ENCODE assay signal across 14 cellular contexts in genomic region chr19:43766755-43767043, GRCh38. TPM values are rescaled to one million over a fixed set of nuclear protein-coding genes. Genes with fewer than 3 reads are reported as not detected.
DNase-seq lines count a peak whose midpoint lies in the region; TF ChIP-seq lines count a peak whose summit lies in the region.
"Had no signal": no experiment of that assay in that cellular context is flagged by ENCODE, and none has a peak within 500 bp of the region (broad histone marks: within the 10 kb centered on the region; RNA-seq: fewer than 3 reads in every experiment).

No MANE protein-coding gene starts in this region.

- peaks cover 29 to 31% of the 10 kb centered on the region in 2 donors for H3K36me3 Mint-ChIP-seq in CD4-positive, alpha-beta memory T cell
- H3K36me3 Mint-ChIP-seq in IgD-negative memory B cell (peaks cover 5% of the 10 kb centered on the region), nephron progenitor cell (ENCODE audit: low read depth) (no peaks in the 10 kb centered on the region)
- no peaks in the 10 kb centered on the region for H3K36me3 Mint-ChIP-seq in activated naive CD8-positive, alpha-beta T cell
- H3K36me3 Mint-ChIP-seq: brain had no signal

- peak overlapping the region in 4 of 8 donors; percentile 34 to 72 (median 56) for H3K4me3 Mint-ChIP-seq in CD4-positive, alpha-beta memory T cell
- H3K4me3 Mint-ChIP-seq in IgD-negative memory B cell, result peak overlapping the region; percentile 43 to 74 (median 68)
- H3K4me3 Mint-ChIP-seq in activated naive CD8-positive, alpha-beta T cell, result peak overlapping the region; percentile 72
- H3K4me3 Mint-ChIP-seq in nephron progenitor cell, result no peak overlapping the region
- H3K4me3 Mint-ChIP-seq: brain had no signal

- H3K9me3 ChIP-seq in CD4-positive, alpha-beta memory T cell (ENCODE audit: control insufficient read depth in 1 of 2, low read length in 2 of 2), result no peaks in the 10 kb centered on the region
- no peaks in the 10 kb centered on the region for H3K9me3 ChIP-seq in HAP-1

- H3K27me3 Mint-ChIP-seq in CD4-positive, alpha-beta memory T cell, result no peaks in the 10 kb centered on the region
- H3K27me3 Mint-ChIP-seq in IgD-negative memory B cell (no peaks in the 10 kb centered on the region), nephron progenitor cell (ENCODE audit: low read depth, poor library complexity) (peaks cover 32% of the 10 kb centered on the region)
- H3K27me3 Mint-ChIP-seq in activated naive CD8-positive, alpha-beta T cell, result no peaks in the 10 kb centered on the region

- H3K4me3 ChIP-seq in CD4-positive, alpha-beta memory T cell (ENCODE audit: low read length in 2 of 2), result peak overlapping the region in 1 of 2 donors; percentile 25
- H3K4me3 ChIP-seq in HAP-1, result no peak overlapping the region
- H3K4me3 ChIP-seq: lung had no signal

- peak; percentile 1 for TF ChIP-seq CTCF in nephron progenitor cell (IDR thresholded peaks at IDR 0.05)

- CTCF ChIA-PET in CD4-positive, alpha-beta memory T cell (lab: Charles Lee; ENCODE audit: partially characterized antibody), result interaction anchor here (0.6 to 7.0 kb wide), 9 partner anchors 12 to 98 kb away, joined by 3 to 94 read pairs (median 8); partner anchors contain the start of genes KCNN4, PLAUR and SMG9

- DNase-seq in CD4-positive, alpha-beta memory T cell, result no peak
- DNase-seq in nephron progenitor cell (no peak), HAP-1 (ENCODE audit: low spot score in 2 of 2) (no peak), NCI-H774 (lab: John Stamatoyannopoulos, UW) (no peak), HK-2 (ENCODE audit: unreplicated experiment) (no peak), cerebellar cortex (ENCODE audit: low spot score) (no peak)
- DNase-seq: hippocampal formation, NCI-H187 had no signal

- H3K9me3 Mint-ChIP-seq in CD4-positive, alpha-beta memory T cell, result no peaks in the 10 kb centered on the region
- no peaks in the 10 kb centered on the region for H3K9me3 Mint-ChIP-seq in IgD-negative memory B cell
- H3K9me3 Mint-ChIP-seq in activated naive CD8-positive, alpha-beta T cell (ENCODE audit: low read depth), result no peaks in the 10 kb centered on the region
- no peaks in the 10 kb centered on the region for H3K9me3 Mint-ChIP-seq in nephron progenitor cell
- H3K9me3 Mint-ChIP-seq: brain had no signal

- H3K4me1 Mint-ChIP-seq in CD4-positive, alpha-beta memory T cell, result peaks cover 26 to 49% (median 39%) of the 10 kb centered on the region in 4 donors
- H3K4me1 Mint-ChIP-seq in IgD-negative memory B cell (peaks cover 32 to 44% (median 44%) of the 10 kb centered on the region in 3 donors), nephron progenitor cell (peaks cover 36% of the 10 kb centered on the region)
- H3K4me1 Mint-ChIP-seq in activated naive CD8-positive, alpha-beta T cell (ENCODE audit: low read depth), result peaks cover 46% of the 10 kb centered on the region

- H3K27ac ChIP-seq in CD4-positive, alpha-beta memory T cell (ENCODE audit: low read depth, low read length), result peak overlapping the region; percentile 50

- H3K27ac Mint-ChIP-seq in CD4-positive, alpha-beta memory T cell, result peak overlapping the region; percentile 83 to 94 (median 90)
- H3K27ac Mint-ChIP-seq in IgD-negative memory B cell, result peak overlapping the region; percentile 77 to 94 (median 85)
- H3K27ac Mint-ChIP-seq in activated naive CD8-positive, alpha-beta T cell, result peak overlapping the region; percentile 95
- no peak overlapping the region for H3K27ac Mint-ChIP-seq in nephron progenitor cell

- H3K4me1 ChIP-seq in CD4-positive, alpha-beta memory T cell (ENCODE audit: insufficient read depth, low read length), result peaks cover 40% of the 10 kb centered on the region
- no peaks in the 10 kb centered on the region for H3K4me1 ChIP-seq in HAP-1

- in situ Hi-C loops in HAP-1 (cut with MboI; ENCODE audit: low sequenced_read_pairs), result no loop called here

- H3K27me3 ChIP-seq in CD4-positive, alpha-beta memory T cell (ENCODE audit: insufficient read depth, low read length), result no peaks in the 10 kb centered on the region
- H3K27me3 ChIP-seq in HAP-1 (ENCODE audit: low read depth), result no peaks in the 10 kb centered on the region

- POLR2A ChIA-PET in CD4-positive, alpha-beta memory T cell (lab: Charles Lee; ENCODE audit: partially characterized antibody), result interaction anchor here (1.7 to 11.4 kb wide), 4 partner anchors 12 to 33 kb away, joined by 6 to 116 read pairs (median 61); partner anchors contain the start of genes KCNN4 and SMG9

- intact Hi-C loops in CD4-positive, alpha-beta memory T cell (cut with micrococcal nuclease), result no loop called here

- peaks cover 28% of the 10 kb centered on the region for H3K36me3 ChIP-seq in CD4-positive, alpha-beta memory T cell (ENCODE audit: insufficient read depth, low read length)
- no peaks in the 10 kb centered on the region for H3K36me3 ChIP-seq in HAP-1 (replicated peaks)

RNA-seq across cellular contexts. Expression of gene SMG9, which starts 11.9 kb away (rescaled TPM):
- 10 to 100 TPM; 57.6 to 57.9 TPM for total RNA-seq in CD4-positive, alpha-beta memory T cell
- 10 to 100 TPM in 1 of 2 donors, 1 to 10 TPM in 1; 3.8 to 13.7 TPM for polyA plus RNA-seq in CD4-positive, alpha-beta memory T cell
- 15.6 TPM for polyA plus RNA-seq in IgD-negative memory B cell

RNA-seq across cellular contexts. Expression of gene KCNN4, which starts 14.1 kb away (rescaled TPM):
- 10 to 100 TPM; 33.6 to 33.9 TPM for total RNA-seq in CD4-positive, alpha-beta memory T cell
- 10 to 100 TPM; 10.5 to 23.7 TPM for polyA plus RNA-seq in CD4-positive, alpha-beta memory T cell
- polyA plus RNA-seq in IgD-negative memory B cell, result 87.9 TPM

RNA-seq across cellular contexts. Expression of gene LYPD5, which starts 35.5 kb away (rescaled TPM):
- total RNA-seq in CD4-positive, alpha-beta memory T cell, result under 1 TPM; 0.49 to 0.97 TPM
- polyA plus RNA-seq in CD4-positive, alpha-beta memory T cell, result under 1 TPM; 0.27 to 0.50 TPM
- polyA plus RNA-seq in IgD-negative memory B cell, result not detected
- total RNA-seq: epithelial cell of proximal tubule had no signal

RNA-seq across cellular contexts. Expression of gene IRGC, which starts 50.8 kb away (rescaled TPM):
- not detected for total RNA-seq in CD4-positive, alpha-beta memory T cell
- not detected for polyA plus RNA-seq in CD4-positive, alpha-beta memory T cell
- not detected for polyA plus RNA-seq in IgD-negative memory B cell
- total RNA-seq: epithelial cell of proximal tubule; lung; T-helper 1 cell treated with Interleukin-12 subunit alpha and Interleukin-12 subunit beta and Interleukin-4 antibody, amounts not matched to agents 30 ng/mL and 1 ng/mL, for 36 hours had no signal
- polyA plus RNA-seq: lung had no signal
